Comparison of ENCODE assay signal across 19 cellular contexts in genomic region chr18:28837100-28837499, GRCh38.
DNase-seq lines count a peak whose midpoint lies in the region; ATAC-seq, FAIRE-seq and TF ChIP-seq lines count a peak whose summit lies in the region.
"Had no signal": no experiment of that assay in that cellular context is flagged by ENCODE, and none has a peak within 500 bp of the region (broad histone marks: within the 10 kb centered on the region; RNA-seq: fewer than 3 reads in every experiment).

No MANE protein-coding gene starts in this region.

- no peak overlapping the region for H3K27ac Mint-ChIP-seq in activated T-helper 17 cell treated with anti-CD3 and anti-CD28 coated beads, Interleukin-2, amount 50 U/mL, for 72 hours
- H3K27ac Mint-ChIP-seq: B cell; CD8-positive, alpha-beta T cell had no signal

- TF ChIP-seq EP300 in HepG2 (IDR thresholded peaks at IDR 0.05; ENCODE audit: low read depth in 2 of 2, low read length in 2 of 2): no peak
- TF ChIP-seq EP300 in HepG2 (CRISPR knock-in tag; IDR thresholded peaks at IDR 0.05; ENCODE audit: borderline replicate concordance): no peak

- H4K20me1 ChIP-seq in HepG2 (ENCODE audit: insufficient read depth, low read length) (no peaks in the 10 kb centered on the region), endothelial cell of umbilical vein (replicated peaks; ENCODE audit: control insufficient read depth, extremely low read depth, insufficient read depth, low read length) (no peaks in the 10 kb centered on the region), hepatocyte (ENCODE audit: insufficient read depth, poor library complexity, severe bottlenecking) (no peaks in the 10 kb centered on the region)
- H4K20me1 ChIP-seq: BLaER1 treated with 17β-estradiol and CSF1 and Interleukin-3, amounts not matched to agents 10 nM and 100 nM had no signal

- intact Hi-C loops in HepG2 (cut with micrococcal nuclease; ENCODE audit: unreplicated experiment) (no loop called here), right lobe of liver (cut with DNase I) (no loop called here), endothelial cell of umbilical vein (cut with micrococcal nuclease) (no loop called here)

- DNase-seq in HepG2 (ENCODE audit: low spot score) (no peak), right lobe of liver (no peak), NCI-H226 (peak; percentile 37), endothelial cell of umbilical vein (ENCODE audit: low read depth, low spot score) (peak; percentile 10), hepatocyte (ENCODE audit: low spot score) (no peak)
- DNase-seq: 8988T; Calu3; CD8-positive, alpha-beta T cell; GDM1; GOT3; H7; IMR-90; KBM-7 had no signal

- H3K4me1 Mint-ChIP-seq in activated T-helper 17 cell treated with anti-CD3 and anti-CD28 coated beads, Interleukin-2, amount 50 U/mL, for 72 hours: no peaks in the 10 kb centered on the region
- H3K4me1 Mint-ChIP-seq: B cell had no signal

- H3K9me3 ChIP-seq in HepG2 (ENCODE audit: low read length): no peaks in the 10 kb centered on the region
- no peaks in the 10 kb centered on the region for H3K9me3 ChIP-seq in right lobe of liver
- H3K9me3 ChIP-seq in endothelial cell of umbilical vein (replicated peaks; ENCODE audit: control insufficient read depth, insufficient read depth, low read length): no peaks in the 10 kb centered on the region
- H3K9me3 ChIP-seq in hepatocyte (ENCODE audit: low read depth): no peaks in the 10 kb centered on the region
- H3K9me3 ChIP-seq: BLaER1 treated with 17β-estradiol and CSF1 and Interleukin-3, amounts not matched to agents 10 nM and 100 nM had no signal

- dilution Hi-C loops in endothelial cell of umbilical vein (cut with MboI; ENCODE audit: extremely low pct_ligation_motif_present, low sequenced_read_pairs): no loop called here

- H3K27me3 ChIP-seq in HepG2 (ENCODE audit: control insufficient read depth in 1 of 2, insufficient read depth in 2 of 2, low read length in 2 of 2): no peaks in the 10 kb centered on the region
- H3K27me3 ChIP-seq in right lobe of liver: no peaks in the 10 kb centered on the region
- no peaks in the 10 kb centered on the region for H3K27me3 ChIP-seq in endothelial cell of umbilical vein (ENCODE audit: control insufficient read depth in 2 of 2, insufficient read depth in 2 of 2, low read length in 2 of 2)
- no peaks in the 10 kb centered on the region for H3K27me3 ChIP-seq in hepatocyte
- H3K27me3 ChIP-seq: BLaER1 treated with 17β-estradiol and CSF1 and Interleukin-3, amounts not matched to agents 10 nM and 100 nM had no signal

- no peaks in the 10 kb centered on the region for H3K36me3 Mint-ChIP-seq in activated T-helper 17 cell treated with anti-CD3 and anti-CD28 coated beads, Interleukin-2, amount 50 U/mL, for 72 hours (ENCODE audit: low read depth)
- H3K36me3 Mint-ChIP-seq: CD8-positive, alpha-beta T cell had no signal

- no peaks in the 10 kb centered on the region for H3K36me3 ChIP-seq in HepG2 (replicated peaks in 1 of 2; ENCODE audit: control insufficient read depth in 1 of 2, insufficient read depth in 2 of 2, low read length in 2 of 2)
- no peaks in the 10 kb centered on the region for H3K36me3 ChIP-seq in right lobe of liver
- H3K36me3 ChIP-seq in endothelial cell of umbilical vein (ENCODE audit: control insufficient read depth in 2 of 2, extremely low read depth in 1 of 2, insufficient read depth in 2 of 2, low read length in 2 of 2): no peaks in the 10 kb centered on the region
- no peaks in the 10 kb centered on the region for H3K36me3 ChIP-seq in hepatocyte (replicated peaks; ENCODE audit: insufficient read depth, low read depth)
- H3K36me3 ChIP-seq: BLaER1 treated with 17β-estradiol and CSF1 and Interleukin-3, amounts not matched to agents 10 nM and 100 nM had no signal

- H3K79me2 ChIP-seq in HepG2 (ENCODE audit: insufficient read depth, low read length) (no peaks in the 10 kb centered on the region), endothelial cell of umbilical vein (ENCODE audit: control insufficient read depth, insufficient read depth, low read length) (no peaks in the 10 kb centered on the region), hepatocyte (no peaks in the 10 kb centered on the region)

- WGBS in HepG2 (ENCODE audit: low lambda C conversion rate): 0% methylated on average over 2 of the region's 2 CpGs
- 38% methylated on average over 2 of the region's 2 CpGs for WGBS in right lobe of liver (ENCODE audit: insufficient coverage, low coverage, low lambda C conversion rate, missing lambda C conversion rate)
- 81% methylated on average over 2 of the region's 2 CpGs for WGBS in hepatocyte (ENCODE audit: low lambda C conversion rate, missing lambda C conversion rate)

- H3K27ac ChIP-seq in HepG2 (ENCODE audit: extremely low read length, insufficient read depth, low read length) (no peak overlapping the region), right lobe of liver (no peak overlapping the region), endothelial cell of umbilical vein (ENCODE audit: insufficient read depth, low read depth, low read length) (no peak overlapping the region), hepatocyte (no peak overlapping the region)
- H3K27ac ChIP-seq: BLaER1 treated with 17β-estradiol and CSF1 and Interleukin-3, amounts not matched to agents 10 nM and 100 nM had no signal

- H3K9me2 ChIP-seq in hepatocyte (replicated peaks; ENCODE audit: insufficient read depth): no peaks in the 10 kb centered on the region

- no peak overlapping the region for H3K4me3 Mint-ChIP-seq in activated T-helper 17 cell treated with anti-CD3 and anti-CD28 coated beads, Interleukin-2, amount 50 U/mL, for 72 hours
- H3K4me3 Mint-ChIP-seq: B cell; CD8-positive, alpha-beta T cell had no signal

- CTCF ChIA-PET in HepG2 (lab: Yijun Ruan, JAX; ENCODE audit: low intra/inter-chr PET ratio, low total read pairs) (no interaction called here), endothelial cell of umbilical vein (lab: Charles Lee) (interaction anchor here (1.5 kb wide), 1 partner anchor 11 kb away, joined by 3 read pairs; no protein-coding TSS in a partner anchor)

- TF ChIP-seq POLR2A in HepG2 (IDR thresholded peaks at IDR 0.05; ENCODE audit: insufficient read depth in 1 of 2, low read depth in 2 of 2, low read length in 2 of 2) (no peak), right lobe of liver (IDR thresholded peaks at IDR 0.05) (no peak), endothelial cell of umbilical vein (IDR thresholded peaks at IDR 0.05; ENCODE audit: low read depth, low read length) (no peak)

- FAIRE-seq in HepG2 (lab: Jason Lieb, UNC) (no peak), endothelial cell of umbilical vein (lab: Jason Lieb, UNC) (no peak)
- FAIRE-seq: GM12892, GM18507 had no signal

- H3K9me3 Mint-ChIP-seq in activated T-helper 17 cell treated with anti-CD3 and anti-CD28 coated beads, Interleukin-2, amount 50 U/mL, for 72 hours: peaks cover 24% of the 10 kb centered on the region

- POLR2A ChIA-PET in HepG2 (lab: Yijun Ruan, JAX): no interaction called here
- POLR2A ChIA-PET in endothelial cell of umbilical vein (lab: Charles Lee): no interaction called here

- TF ChIP-seq CTCF in HepG2 (CRISPR knock-in tag; IDR thresholded peaks at IDR 0.05): no peak
- no peak for TF ChIP-seq CTCF in right lobe of liver (IDR thresholded peaks at IDR 0.05)
- TF ChIP-seq CTCF in endothelial cell of umbilical vein (IDR thresholded peaks at IDR 0.05; ENCODE audit: extremely low read depth in 1 of 2, insufficient read depth in 1 of 2, low read depth in 1 of 2, low read length in 2 of 2): no peak
- TF ChIP-seq CTCF in hepatocyte (IDR thresholded peaks at IDR 0.05; ENCODE audit: poor library complexity): no peak

- ATAC-seq in HepG2 (no peak), right lobe of liver (no peak), HG03378 (IDR thresholded peaks at IDR 0.05; ENCODE audit: unreplicated experiment) (no peak)
- ATAC-seq in activated T-helper 17 cell treated with anti-CD3 and anti-CD28 coated beads, Interleukin-2, amount 50 U/mL, for 72 hours (replicated peaks): no peak
- ATAC-seq: CD8-positive, alpha-beta T cell had no signal

- H3K4me3 ChIP-seq in HepG2 (replicated peaks in 1 of 3; ENCODE audit: insufficient read depth in 1 of 3, low read depth in 2 of 3, low read length in 3 of 3) (no peak overlapping the region), right lobe of liver (no peak overlapping the region), endothelial cell of umbilical vein (replicated peaks in 1 of 3; ENCODE audit: insufficient read depth in 1 of 3, low read depth in 1 of 3, low read length in 3 of 3) (no peak overlapping the region), hepatocyte (no peak overlapping the region)
- H3K4me3 ChIP-seq: BLaER1 treated with 17β-estradiol and CSF1 and Interleukin-3, amounts not matched to agents 10 nM and 100 nM had no signal

- H3K4me2 ChIP-seq in HepG2 (ENCODE audit: low read depth, low read length) (no peak overlapping the region), endothelial cell of umbilical vein (ENCODE audit: insufficient read depth, low read length) (no peak overlapping the region), hepatocyte (no peak overlapping the region)
- H3K4me2 ChIP-seq: BLaER1 treated with 17β-estradiol and CSF1 and Interleukin-3, amounts not matched to agents 10 nM and 100 nM had no signal

- in situ Hi-C loops in HepG2 (cut with HindIII; ENCODE audit: extremely low pct_ligation_motif_present, low pct_unique_long_range_greater_than_20kb): no loop called here

- BruUV-seq in HepG2 (replicated peaks; lab: Mats Ljungman, UMichigan) (no TSS peak), endothelial cell of umbilical vein (replicated peaks; lab: Mats Ljungman, UMichigan) (no TSS peak)

- H3K27me3 Mint-ChIP-seq in activated T-helper 17 cell treated with anti-CD3 and anti-CD28 coated beads, Interleukin-2, amount 50 U/mL, for 72 hours: no peaks in the 10 kb centered on the region
- H3K27me3 Mint-ChIP-seq: B cell had no signal

- TF ChIP-seq RAD21 in HepG2 (CRISPR knock-in tag; IDR thresholded peaks at IDR 0.05): no peak

- no peak overlapping the region for H2AFZ ChIP-seq in HepG2 (ENCODE audit: low read length)
- peak overlapping the region; percentile 68 for H2AFZ ChIP-seq in endothelial cell of umbilical vein (ENCODE audit: low read depth, low read length)
- no peak overlapping the region for H2AFZ ChIP-seq in hepatocyte

- H3K9me1 ChIP-seq in endothelial cell of umbilical vein (replicated peaks; ENCODE audit: control insufficient read depth, extremely low read depth, insufficient read depth, low read length): no peaks in the 10 kb centered on the region

- H3K9ac ChIP-seq in HepG2 (ENCODE audit: insufficient read depth, low read depth, low read length) (no peak overlapping the region), endothelial cell of umbilical vein (replicated peaks; ENCODE audit: extremely low read depth, insufficient read depth, low read length) (no peak overlapping the region)
- H3K9ac ChIP-seq: BLaER1 treated with 17β-estradiol and CSF1 and Interleukin-3, amounts not matched to agents 10 nM and 100 nM had no signal

- H3K4me1 ChIP-seq in HepG2 (ENCODE audit: insufficient read depth, low read length) (no peaks in the 10 kb centered on the region), right lobe of liver (no peaks in the 10 kb centered on the region), endothelial cell of umbilical vein (ENCODE audit: control insufficient read depth, extremely low read depth, insufficient read depth, low read length) (no peaks in the 10 kb centered on the region), hepatocyte (ENCODE audit: insufficient read depth) (no peaks in the 10 kb centered on the region)
- H3K4me1 ChIP-seq: BLaER1 treated with 17β-estradiol and CSF1 and Interleukin-3, amounts not matched to agents 10 nM and 100 nM had no signal

Comparison
In these comparisons a context has a peak if more than half of its experiments do, and no peak if none do; other contexts are left out.
1. DNase-seq: peak in NCI-H226 (single experiment) and endothelial cell of umbilical vein (single experiment); none in HepG2 (single experiment), right lobe of liver (0 of 3) and hepatocyte (single experiment).